Comparison of ENCODE assay signal across 8 cellular contexts in genomic region chr22:28442264-28442950, GRCh38.
DNase-seq lines count a peak whose midpoint lies in the region; ATAC-seq and TF ChIP-seq lines count a peak whose summit lies in the region.

No MANE protein-coding gene starts in this region.

- 0 to 1% (median 1%) methylated on average over 29 to 31 of the region's 31 CpGs for WGBS in adipose tissue, 3 donors
- 0 to 1% (median 0%) methylated on average over 12 to 31 of the region's 31 CpGs for WGBS in heart left ventricle, 4 donors
- WGBS in ovary, 3 donors: 0% methylated on average over 31 of the region's 31 CpGs
- 2 to 3% methylated on average over 21 to 24 of the region's 31 CpGs for WGBS in thyroid gland, 2 donors

- DNase-seq in AML-193 (lab: John Stamatoyannopoulos, UW): peak; percentile 56 to 74
- peak; percentile 76 for DNase-seq in HCEC 1CT
- peak; percentile 81 to 91 (median 86) for DNase-seq in heart left ventricle
- peak; percentile 80 to 91 (median 86) for DNase-seq in ovary
- peak; percentile 84 to 88 for DNase-seq in thyroid gland

- peak; percentile 42 for TF ChIP-seq CTCF in SU-DHL-6 (IDR thresholded peaks at IDR 0.05; ENCODE audit: insufficient read depth, low read length, poor library complexity, severe bottlenecking)
- TF ChIP-seq CTCF in heart left ventricle (IDR thresholded peaks at IDR 0.05): peak; percentile 65 to 84 (median 78)
- TF ChIP-seq CTCF in ovary (IDR thresholded peaks at IDR 0.05): peak; percentile 72 to 80 (median 78)
- TF ChIP-seq CTCF in thyroid gland (IDR thresholded peaks at IDR 0.05): peak; percentile 26 to 81 (median 64)

- H3K27ac ChIP-seq in SU-DHL-6 (ENCODE audit: low read depth, low read length): no peak overlapping the region
- peak overlapping the region; percentile 11 for H3K27ac ChIP-seq in adipose tissue (ENCODE audit: low read depth, low read length)
- H3K27ac ChIP-seq in heart left ventricle: peak overlapping the region; percentile 53 to 89 (median 80)
- H3K27ac ChIP-seq in ovary: peak overlapping the region; percentile 28 to 79
- H3K27ac ChIP-seq in thyroid gland: peak overlapping the region; percentile 63 to 83 (median 69)

- no peak overlapping the region for H3K9ac ChIP-seq in SU-DHL-6 (ENCODE audit: low read length)

- TF ChIP-seq POLR2A in heart left ventricle (IDR thresholded peaks at IDR 0.05) (no peak), ovary (IDR thresholded peaks at IDR 0.05) (no peak), thyroid gland (IDR thresholded peaks at IDR 0.05) (no peak)

- no peaks in the 10 kb centered on the region for H3F3A ChIP-seq in SU-DHL-6 (ENCODE audit: insufficient read depth)

- no peaks in the 10 kb centered on the region for H3K9me2 ChIP-seq in SU-DHL-6 (replicated peaks; ENCODE audit: insufficient read depth, low read length)

- H3K36me3 ChIP-seq in SU-DHL-6 (ENCODE audit: low read length): no peaks in the 10 kb centered on the region
- H3K36me3 ChIP-seq in heart left ventricle: no peaks in the 10 kb centered on the region
- no peaks in the 10 kb centered on the region for H3K36me3 ChIP-seq in ovary
- H3K36me3 ChIP-seq in thyroid gland: no peaks in the 10 kb centered on the region

- H3K4me2 ChIP-seq in SU-DHL-6 (ENCODE audit: low read depth, low read length, poor library complexity, severe bottlenecking): no peak overlapping the region

- ATAC-seq in heart left ventricle (peak; percentile 84 to 95 (median 94)), GM21515 (IDR thresholded peaks at IDR 0.05; ENCODE audit: unreplicated experiment) (no peak)

- peaks cover 0 to 39% (median 17%) of the 10 kb centered on the region in 12 donors for H3K4me1 ChIP-seq in heart left ventricle
- peaks cover 12% of the 10 kb centered on the region for H3K4me1 ChIP-seq in ovary (ENCODE audit: insufficient read depth)
- H3K4me1 ChIP-seq in thyroid gland: peaks cover 14 to 29% of the 10 kb centered on the region in 2 donors

- H4K20me1 ChIP-seq in SU-DHL-6 (ENCODE audit: low read depth, low read length): no peaks in the 10 kb centered on the region

- H3K9me3 ChIP-seq in SU-DHL-6 (ENCODE audit: insufficient read depth, low read length) (no peaks in the 10 kb centered on the region), heart left ventricle (no peaks in the 10 kb centered on the region), ovary (no peaks in the 10 kb centered on the region), thyroid gland (no peaks in the 10 kb centered on the region)

- no peak overlapping the region for H3K4me3 ChIP-seq in SU-DHL-6 (ENCODE audit: insufficient read depth, low read length, poor library complexity, severe bottlenecking)
- H3K4me3 ChIP-seq in heart left ventricle: peak overlapping the region; percentile 41 to 76 (median 66)
- H3K4me3 ChIP-seq in ovary: peak overlapping the region; percentile 56
- peak overlapping the region; percentile 24 to 54 (median 45) for H3K4me3 ChIP-seq in thyroid gland (replicated peaks in 1 of 3)

- H3K27me3 ChIP-seq in SU-DHL-6 (ENCODE audit: low read length) (no peaks in the 10 kb centered on the region), heart left ventricle (no peaks in the 10 kb centered on the region), ovary (no peaks in the 10 kb centered on the region), thyroid gland (no peaks in the 10 kb centered on the region)

- intact Hi-C loops in heart left ventricle (cut with DNase I): loop anchor here in 9 of 10 donors (1.0 to 10.0 kb wide), 20 partner anchors 142 to 558 kb away; no protein-coding TSS in a partner anchor
- intact Hi-C loops in ovary (cut with DNase I): loop anchor here in 2 of 4 donors (5.0 to 10.0 kb wide), 2 partner anchors 390 to 418 kb away; no protein-coding TSS in a partner anchor
- intact Hi-C loops in thyroid gland (cut with DNase I): no loop called here

- no peak overlapping the region for H2AFZ ChIP-seq in SU-DHL-6 (ENCODE audit: low read depth, low read length, severe bottlenecking)

- no peaks in the 10 kb centered on the region for H3K79me2 ChIP-seq in SU-DHL-6 (ENCODE audit: insufficient read depth, low read length)

- TF ChIP-seq EP300 in ovary (IDR thresholded peaks at IDR 0.05): no peak
